In the genomic region with DNA sequence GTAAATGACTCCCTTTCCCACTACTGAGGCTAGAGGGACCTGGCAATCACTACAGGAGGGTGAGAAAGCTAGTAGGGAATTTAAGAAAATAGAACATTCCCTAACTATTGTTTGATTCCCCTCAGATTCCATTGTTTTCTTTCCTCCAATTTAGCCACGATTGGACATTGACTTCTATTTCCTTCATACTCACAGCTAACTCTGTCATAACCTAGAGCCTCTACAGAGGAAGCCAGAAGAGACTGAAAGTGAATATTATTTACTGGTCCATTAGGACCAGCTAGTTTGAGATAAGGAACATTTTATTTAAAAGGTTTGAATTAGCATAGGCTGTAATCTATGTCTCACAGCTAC, we compare ENCODE assay signal across 27 cellular contexts. TPM values are rescaled to one million over a fixed set of nuclear protein-coding genes. Genes with fewer than 3 reads are reported as not detected.
A peak's percentile ranks its signal among the peaks of the same experiment; 100 is the strongest.
DNase-seq lines count a peak whose midpoint lies in the region; ATAC-seq, FAIRE-seq and TF ChIP-seq lines count a peak whose summit lies in the region.
"Had no signal": no experiment of that assay in that cellular context is flagged by ENCODE, and none has a peak within 500 bp of the region (broad histone marks: within the 10 kb centered on the region; RNA-seq: fewer than 3 reads in every experiment).

No MANE protein-coding gene starts in this region.

- ATAC-seq in A549 = no peak
- ATAC-seq in activated T-helper 17 cell treated with anti-CD3 and anti-CD28 coated beads, Interleukin-2, amount 50 U/mL, for 72 hours (replicated peaks) = no peak
- no peak for ATAC-seq in natural killer cell
- no peak for ATAC-seq in GM21786 (IDR thresholded peaks at IDR 0.05; ENCODE audit: unreplicated experiment)
- ATAC-seq: activated CD4-positive, CD25-positive, alpha-beta regulatory T cell treated with anti-CD3 and anti-CD28 coated beads, Interleukin-2, amount 50 U/mL, for 24 hours; activated naive CD4-positive, alpha-beta T cell treated with anti-CD3 and anti-CD28 coated beads, Interleukin-2, amount 50 U/mL, for 72 hours; activated T-cell treated with anti-CD3 and anti-CD28 coated beads, Interleukin-2, amount 50 U/mL, for 4 hours; lower lobe of right lung had no signal

- H3K36me3 ChIP-seq in GM23248 (ENCODE audit: low read depth) (peaks cover 79% of the 10 kb centered on the region), tibial nerve (peaks cover 2 to 100% (median 13%) of the 10 kb centered on the region in 3 donors), uterus (no peaks in the 10 kb centered on the region)

- H3K27ac ChIP-seq in A549 (no peak overlapping the region), GM23248 (0 out of 2 replicates have a peak overlapping the region, but pooled peaks have one; percentile 14), tibial nerve (no peak overlapping the region), uterus (no peak overlapping the region)
- H3K27ac ChIP-seq: esophagus muscularis mucosa, lower lobe of right lung, upper lobe of right lung had no signal

- TF ChIP-seq EP300 in A549 (IDR thresholded peaks at IDR 0.05) = no peak
- no peak for TF ChIP-seq EP300 in tibial nerve (IDR thresholded peaks at IDR 0.05)

- CTCF ChIA-PET in A549 (lab: Yijun Ruan, JAX) = interaction anchor here (1.0 to 11.9 kb wide), 10 partner anchors 9 to 125 kb away, joined by 3 to 93 read pairs (median 6); partner anchors contain the start of gene SNF8

- H3K27me3 Mint-ChIP-seq in activated T-helper 17 cell treated with anti-CD3 and anti-CD28 coated beads, Interleukin-2, amount 50 U/mL, for 72 hours = no peaks in the 10 kb centered on the region
- no peaks in the 10 kb centered on the region for H3K27me3 Mint-ChIP-seq in natural killer cell (ENCODE audit: low read depth in 2 of 2)
- H3K27me3 Mint-ChIP-seq: CD4-positive, CD25-positive, alpha-beta regulatory T cell had no signal

- TF ChIP-seq CTCF in A549 (IDR thresholded peaks at IDR 0.05) (no peak), natural killer cell (IDR thresholded peaks at IDR 0.05) (no peak), tibial nerve (IDR thresholded peaks at IDR 0.05) (no peak), uterus (IDR thresholded peaks at IDR 0.05) (no peak)

- no peak overlapping the region for H3K9ac ChIP-seq in GM23248

- in situ Hi-C loops in GM23248 (cut with MboI) = no loop called here

- DNase-seq in A549 (ENCODE audit: low read depth in 1 of 2, low spot score in 1 of 2) = no peak
- DNase-seq in GM23248 = no peak
- DNase-seq in natural killer cell = no peak
- DNase-seq in tibial nerve (ENCODE audit: low spot score in 2 of 2) = no peak
- no peak for DNase-seq in uterus
- DNase-seq: activated T-cell treated with anti-CD3 and anti-CD28 coated beads, Interleukin-2, amount 50 U/mL, for 4 hours; CD4-positive, CD25-positive, alpha-beta regulatory T cell; effector CD8-positive, alpha-beta T cell; KBM-7; lower lobe of right lung; NCI-H1436 treated with DMSO at 0.1 percent for 48 hours; NCI-H2171 treated with DMSO at 0.1 percent for 48 hours; NCI-H526 treated with DMSO at 0.1 percent for 48 hours; retina; stimulated activated CD4-positive, alpha-beta T cell treated with anti-CD3 and anti-CD28 coated beads, Interleukin-12 subunit alpha, Interleukin-12 subunit beta, amount 100 ng/mL, for 4 hours; T1000; upper lobe of right lung had no signal

- no peak overlapping the region for H3K4me2 ChIP-seq in A549
- no peak overlapping the region for H3K4me2 ChIP-seq in GM23248 (ENCODE audit: unreplicated experiment)

- no peak overlapping the region for H3K4me3 Mint-ChIP-seq in activated T-helper 17 cell treated with anti-CD3 and anti-CD28 coated beads, Interleukin-2, amount 50 U/mL, for 72 hours
- no peak overlapping the region for H3K4me3 Mint-ChIP-seq in natural killer cell
- H3K4me3 Mint-ChIP-seq: activated T-cell treated with anti-CD3 and anti-CD28 coated beads, Interleukin-2, amount 50 U/mL, for 4 hours; CD4-positive, CD25-positive, alpha-beta regulatory T cell had no signal

- H3K27me3 ChIP-seq in GM23248 (replicated peaks; ENCODE audit: insufficient read depth) (no peaks in the 10 kb centered on the region), tibial nerve (no peaks in the 10 kb centered on the region), uterus (no peaks in the 10 kb centered on the region)
- H3K27me3 ChIP-seq: esophagus muscularis mucosa, upper lobe of right lung had no signal

- no peak overlapping the region for H2AFZ ChIP-seq in GM23248

- H3K9me3 ChIP-seq in A549 (no peaks in the 10 kb centered on the region), GM23248 (ENCODE audit: low read depth) (no peaks in the 10 kb centered on the region), tibial nerve (no peaks in the 10 kb centered on the region), uterus (no peaks in the 10 kb centered on the region)
- H3K9me3 ChIP-seq: esophagus muscularis mucosa, lower lobe of right lung, upper lobe of right lung had no signal

- H3K79me2 ChIP-seq in GM23248 (ENCODE audit: insufficient read depth) = peaks cover 35% of the 10 kb centered on the region

- peaks cover 5% of the 10 kb centered on the region for H3K4me1 Mint-ChIP-seq in activated T-helper 17 cell treated with anti-CD3 and anti-CD28 coated beads, Interleukin-2, amount 50 U/mL, for 72 hours
- peaks cover 0 to 13% of the 10 kb centered on the region in 2 donors for H3K4me1 Mint-ChIP-seq in natural killer cell

- intact Hi-C loops in natural killer cell (cut with micrococcal nuclease) (no loop called here), uterus (cut with DNase I; ENCODE audit: low total_unique reads) (no loop called here)

- no peak for TF ChIP-seq RAD21 in A549 (conservative IDR thresholded peaks at IDR 0.05 in 1 of 2, IDR thresholded peaks at IDR 0.05 in 1 of 2)

- peaks cover 69% of the 10 kb centered on the region for H3F3A ChIP-seq in GM23248 (ENCODE audit: insufficient read depth)

- H3K4me1 ChIP-seq in A549 = no peaks in the 10 kb centered on the region
- H3K4me1 ChIP-seq in GM23248 (ENCODE audit: insufficient read depth) = no peaks in the 10 kb centered on the region
- peaks cover 0 to 8% (median 0%) of the 10 kb centered on the region in 4 donors for H3K4me1 ChIP-seq in tibial nerve
- H3K4me1 ChIP-seq in uterus = no peaks in the 10 kb centered on the region
- H3K4me1 ChIP-seq: lower lobe of right lung, upper lobe of right lung had no signal

- TF ChIP-seq POLR2A in A549 (IDR thresholded peaks at IDR 0.05; ENCODE audit: low read length) (no peak), tibial nerve (IDR thresholded peaks at IDR 0.05) (no peak), uterus (IDR thresholded peaks at IDR 0.05) (no peak)

- H4K20me1 ChIP-seq in GM23248 (ENCODE audit: insufficient read depth) = no peaks in the 10 kb centered on the region

- H3K36me3 Mint-ChIP-seq in activated T-helper 17 cell treated with anti-CD3 and anti-CD28 coated beads, Interleukin-2, amount 50 U/mL, for 72 hours (ENCODE audit: low read depth) = peaks cover 100% of the 10 kb centered on the region
- H3K36me3 Mint-ChIP-seq in natural killer cell = no peaks in the 10 kb centered on the region

- FAIRE-seq in A549 (lab: Jason Lieb, UNC) = peak; percentile 36
- FAIRE-seq: frontal cortex, GM18507, H54, keratinocyte had no signal

- POLR2A ChIA-PET in A549 (lab: Yijun Ruan, JAX) = interaction anchor here (0.6 to 1.3 kb wide), 5 partner anchors 11 to 22 kb away, joined by 3 to 8 read pairs (median 5); partner anchors contain the start of genes SNF8 and UBE2Z

- peak overlapping the region; percentile 69 for H3K27ac Mint-ChIP-seq in activated T-helper 17 cell treated with anti-CD3 and anti-CD28 coated beads, Interleukin-2, amount 50 U/mL, for 72 hours
- H3K27ac Mint-ChIP-seq in natural killer cell = peak overlapping the region; percentile 16 to 68

- H3K9me3 Mint-ChIP-seq in activated T-helper 17 cell treated with anti-CD3 and anti-CD28 coated beads, Interleukin-2, amount 50 U/mL, for 72 hours = no peaks in the 10 kb centered on the region
- H3K9me3 Mint-ChIP-seq in natural killer cell = no peaks in the 10 kb centered on the region
- H3K9me3 Mint-ChIP-seq: activated naive CD4-positive, alpha-beta T cell treated with anti-CD3 and anti-CD28 coated beads, Interleukin-2, amount 50 U/mL, for 72 hours; activated T-cell treated with anti-CD3 and anti-CD28 coated beads, Interleukin-2, amount 50 U/mL, for 4 hours; CD4-positive, CD25-positive, alpha-beta regulatory T cell had no signal

- WGBS in A549 (ENCODE audit: missing lambda C conversion rate) = 48% methylated on average over 1 of the region's 1 CpG
- 46 to 50% methylated on average over 1 of the region's 1 CpG for WGBS in GM23248 (ENCODE audit: low coverage in 1 of 2, low lambda C conversion rate in 2 of 2, missing lambda C conversion rate in 2 of 2), 2 experiments
- WGBS in tibial nerve, 2 donors = 37 to 44% methylated on average over 1 of the region's 1 CpG

- no peak overlapping the region for H3K4me3 ChIP-seq in A549
- H3K4me3 ChIP-seq in GM23248 = no peak overlapping the region
- H3K4me3 ChIP-seq in tibial nerve = no peak overlapping the region
- no peak overlapping the region for H3K4me3 ChIP-seq in uterus
- H3K4me3 ChIP-seq: esophagus muscularis mucosa, lower lobe of right lung, upper lobe of right lung had no signal

- no peaks in the 10 kb centered on the region for H3K9me2 ChIP-seq in GM23248 (ENCODE audit: insufficient read depth)

RNA-seq across cellular contexts. Expression of gene SNF8, which starts 14.9 kb away (rescaled TPM):
- 187 and 209 TPM in 2 replicates for polyA plus RNA-seq in A549 (2011; rRNA removed)
- polyA plus RNA-seq in A549 (2012; cell fraction: cytosol; rRNA removed) = 368 and 375 TPM in 2 replicates
- 159 and 183 TPM in 2 replicates for polyA plus RNA-seq in A549 (2012; cell fraction: nucleus; rRNA removed)
- 298 to 323 TPM (median 320 TPM) in 3 replicates for polyA plus RNA-seq in A549 (2017; fragmentation: RNase III; extraction: RNeasy Plus Mini Kit Qiagen cat#74134 plus additional on column Dnase treatment)
- 162 TPM in 2 replicates for polyA minus RNA-seq in A549 (2011; rRNA and poly(A)+ RNA removed)
- total RNA-seq in GM23248 (2014; rRNA removed; shearing (Covaris generic)) = 81.6 and 94.9 TPM in 2 replicates
- 176 and 179 TPM in 2 replicates for polyA plus RNA-seq in GM23248 (2016; fragmentation: Nextera tagmentation; extraction: Ambion mirVana)
- 100 to 1,000 TPM in 1 of 2 donors, 10 to 100 TPM in 1; 62.7 to 127 TPM for total RNA-seq in activated T-helper 17 cell treated with anti-CD3 and anti-CD28 coated beads, Interleukin-2, amount 50 U/mL, for 72 hours
- total RNA-seq in natural killer cell = 10 to 100 TPM; 76.9 to 86.0 (median 78.3) TPM
- 100 to 1,000 TPM in 1 of 4 donors, 10 to 100 TPM in 3; 36.9 to 107 (median 75.6) TPM for total RNA-seq in tibial nerve
- 10 to 100 TPM in 3 of 4 donors, 1 to 10 TPM in 1; 6.9 to 64.6 (median 38.4) TPM for total RNA-seq in uterus

RNA-seq across cellular contexts. Expression of gene UBE2Z, which starts 21.6 kb away (rescaled TPM):
- polyA plus RNA-seq in A549 (2011; rRNA removed) (174 and 196 TPM in 2 replicates), A549 (2017; fragmentation: RNase III; extraction: RNeasy Plus Mini Kit Qiagen cat#74134 plus additional on column Dnase treatment) (104 to 114 TPM (median 109 TPM) in 3 replicates), GM23248 (2016; fragmentation: Nextera tagmentation; extraction: Ambion mirVana) (80.4 and 85.6 TPM in 2 replicates)
- polyA plus RNA-seq in A549 (2012; cell fraction: cytosol; rRNA removed) = 108 and 127 TPM in 2 replicates
- 71.6 and 111 TPM in 2 replicates for polyA plus RNA-seq in A549 (2012; cell fraction: nucleus; rRNA removed)
- 155 and 161 TPM in 2 replicates for polyA minus RNA-seq in A549 (2011; rRNA and poly(A)+ RNA removed)
- total RNA-seq in GM23248 (2014; rRNA removed; shearing (Covaris generic)) = 104 and 124 TPM in 2 replicates
- 100 to 1,000 TPM in 1 of 2 donors, 10 to 100 TPM in 1; 88.9 to 130 TPM for total RNA-seq in activated T-helper 17 cell treated with anti-CD3 and anti-CD28 coated beads, Interleukin-2, amount 50 U/mL, for 72 hours
- total RNA-seq in natural killer cell (10 to 100 TPM; 89.0 to 94.0 (median 89.6) TPM), tibial nerve (10 to 100 TPM; 51.0 to 63.8 (median 56.8) TPM), uterus (10 to 100 TPM; 25.0 to 77.9 (median 59.4) TPM)

RNA-seq across cellular contexts. Expression of gene ATP5MC1, which starts 37.2 kb away (rescaled TPM):
- polyA plus RNA-seq in A549 (2011; rRNA removed) (287 and 394 TPM in 2 replicates), A549 (2017; fragmentation: RNase III; extraction: RNeasy Plus Mini Kit Qiagen cat#74134 plus additional on column Dnase treatment) (545 to 704 TPM (median 623 TPM) in 3 replicates), GM23248 (2016; fragmentation: Nextera tagmentation; extraction: Ambion mirVana) (212 and 221 TPM in 2 replicates)
- 1,184 and 1,265 TPM in 2 replicates for polyA plus RNA-seq in A549 (2012; cell fraction: cytosol; rRNA removed)
- 1,009 and 1,026 TPM in 2 replicates for polyA plus RNA-seq in A549 (2012; cell fraction: nucleus; rRNA removed)
- polyA minus RNA-seq in A549 (2011; rRNA and poly(A)+ RNA removed) = 199 and 252 TPM in 2 replicates
- 85.7 and 108 TPM in 2 replicates for total RNA-seq in GM23248 (2014; rRNA removed; shearing (Covaris generic))
- 100 to 1,000 TPM in 1 of 2 donors, 10 to 100 TPM in 1; 71.3 to 101 TPM for total RNA-seq in activated T-helper 17 cell treated with anti-CD3 and anti-CD28 coated beads, Interleukin-2, amount 50 U/mL, for 72 hours
- total RNA-seq in natural killer cell (10 to 100 TPM; 28.2 to 34.9 (median 34.5) TPM), tibial nerve (100 to 1,000 TPM in 1 of 4 donors, 10 to 100 TPM in 3; 71.4 to 103 (median 89.7) TPM), uterus (10 to 100 TPM; 12.8 to 45.9 (median 23.8) TPM)

RNA-seq across cellular contexts. Expression of gene GIP, which starts 38.6 kb away (rescaled TPM):
- polyA plus RNA-seq in A549 (2011; rRNA removed) = 6.1 and 6.3 TPM in 2 replicates
- polyA plus RNA-seq in A549 (2012; cell fraction: cytosol; rRNA removed) = 2.6 TPM in 2 replicates
- 0.31 and 0.61 TPM in 2 replicates for polyA plus RNA-seq in A549 (2012; cell fraction: nucleus; rRNA removed)
- polyA plus RNA-seq in A549 (2017; fragmentation: RNase III; extraction: RNeasy Plus Mini Kit Qiagen cat#74134 plus additional on column Dnase treatment) = 3.5 to 5.2 TPM (median 5.2 TPM) in 3 replicates
- 3.6 and 6.1 TPM in 2 replicates for polyA minus RNA-seq in A549 (2011; rRNA and poly(A)+ RNA removed)
- total RNA-seq in GM23248 (2014; rRNA removed; shearing (Covaris generic)) = not detected in 2 replicates
- polyA plus RNA-seq in GM23248 (2016; fragmentation: Nextera tagmentation; extraction: Ambion mirVana) = 0.28 TPM in 1 of 2 replicates, not detected in the other
- not detected for total RNA-seq in activated T-helper 17 cell treated with anti-CD3 and anti-CD28 coated beads, Interleukin-2, amount 50 U/mL, for 72 hours
- not detected for total RNA-seq in natural killer cell
- not detected for total RNA-seq in tibial nerve
- total RNA-seq in uterus = not detected
- total RNA-seq: activated naive CD4-positive, alpha-beta T cell treated with anti-CD3 and anti-CD28 coated beads, Interleukin-2, amount 50 U/mL, for 72 hours; activated T-cell treated with anti-CD3 and anti-CD28 coated beads, Interleukin-2, amount 50 U/mL, for 4 hours; CD4-positive, CD25-positive, alpha-beta regulatory T cell; esophagus muscularis mucosa; frontal cortex; lower lobe of right lung; omental fat pad; upper lobe of right lung had no signal
- polyA plus RNA-seq: CD4-positive, CD25-positive, alpha-beta regulatory T cell; keratinocyte had no signal
